ENCODE assay signal across 10 cellular contexts in genomic region chr13:51249767-51250741, GRCh38. TPM values are rescaled to one million over a fixed set of nuclear protein-coding genes. Genes with fewer than 3 reads are reported as not detected.
DNase-seq lines count a peak whose midpoint lies in the region; ATAC-seq and TF ChIP-seq lines count a peak whose summit lies in the region.
"Had no signal": no experiment of that assay in that cellular context is flagged by ENCODE, and none has a peak within 500 bp of the region (broad histone marks: within the 10 kb centered on the region; RNA-seq: fewer than 3 reads in every experiment).

No MANE protein-coding gene starts in this region.

- H3K4me3 Mint-ChIP-seq in activated naive CD8-positive, alpha-beta T cell treated with anti-CD3 and anti-CD28 coated beads, Interleukin-2, amount 50 U/mL, for 24 hours, result no peak overlapping the region
- H3K4me3 Mint-ChIP-seq: stimulated activated memory B cell treated with anti-CD40 and anti-IgM and Interleukin-4, amounts not matched to agents 10 μg/mL and 1 μg/mL and 100 μg/mL, for 72 hours had no signal

- H3K27me3 ChIP-seq in heart left ventricle (no peaks in the 10 kb centered on the region), Panc1 (ENCODE audit: control insufficient read depth, insufficient read depth, low read length) (no peaks in the 10 kb centered on the region), transverse colon (no peaks in the 10 kb centered on the region)

- DNase-seq in heart left ventricle (no peak), Right ventricle myocardium inferior (ENCODE audit: missing footprints) (no peak), Panc1 (ENCODE audit: low read depth, low spot score) (no peak), germinal center (ENCODE audit: low spot score) (peak; percentile 47), transverse colon (no peak), NCI-H510A treated with DMSO at 0.1 percent for 48 hours (lab: John Stamatoyannopoulos, UW) (no peak), kidney tubule cell (ENCODE audit: low spot score) (no peak)
- DNase-seq in activated naive CD8-positive, alpha-beta T cell treated with anti-CD3 and anti-CD28 coated beads, Interleukin-2, amount 50 U/mL, for 24 hours, result no peak
- DNase-seq: NCI-H1436 treated with DMSO at 0.1 percent for 48 hours had no signal

- H3K4me3 ChIP-seq in heart left ventricle, result no peak overlapping the region
- H3K4me3 ChIP-seq in Panc1 (ENCODE audit: low read depth in 2 of 2, low read length in 2 of 2), result no peak overlapping the region
- no peak overlapping the region for H3K4me3 ChIP-seq in transverse colon

- peaks cover 4% of the 10 kb centered on the region for H3K4me1 Mint-ChIP-seq in activated naive CD8-positive, alpha-beta T cell treated with anti-CD3 and anti-CD28 coated beads, Interleukin-2, amount 50 U/mL, for 24 hours

- H3K4me1 ChIP-seq in heart left ventricle (peaks cover 0 to 47% (median 19%) of the 10 kb centered on the region in 12 donors), Panc1 (ENCODE audit: control insufficient read depth, insufficient read depth, low read length) (no peaks in the 10 kb centered on the region), transverse colon (peaks cover 0 to 7% (median 3%) of the 10 kb centered on the region in 4 donors)

- no peaks in the 10 kb centered on the region for H3K9me3 Mint-ChIP-seq in activated naive CD8-positive, alpha-beta T cell treated with anti-CD3 and anti-CD28 coated beads, Interleukin-2, amount 50 U/mL, for 24 hours
- H3K9me3 Mint-ChIP-seq: stimulated activated memory B cell treated with anti-CD40 and anti-IgM and Interleukin-4, amounts not matched to agents 10 μg/mL and 1 μg/mL and 100 μg/mL, for 72 hours had no signal

- H3K36me3 Mint-ChIP-seq in activated naive CD8-positive, alpha-beta T cell treated with anti-CD3 and anti-CD28 coated beads, Interleukin-2, amount 50 U/mL, for 24 hours (ENCODE audit: low read depth), result no peaks in the 10 kb centered on the region

- peak in 9 of 12 donors; percentile 11 to 46 (median 25) for TF ChIP-seq CTCF in heart left ventricle (IDR thresholded peaks at IDR 0.05)
- TF ChIP-seq CTCF in Panc1 (IDR thresholded peaks at IDR 0.05), result peak; percentile 39; the same call in 1 of the 2 replicates
- TF ChIP-seq CTCF in transverse colon (IDR thresholded peaks at IDR 0.05), result peak in 4 of 5 experiments; percentile 9 to 30 (median 25)

- no peaks in the 10 kb centered on the region for H3K27me3 Mint-ChIP-seq in activated naive CD8-positive, alpha-beta T cell treated with anti-CD3 and anti-CD28 coated beads, Interleukin-2, amount 50 U/mL, for 24 hours

- POLR2A ChIA-PET in Panc1 (lab: Charles Lee), result no interaction called here

- TF ChIP-seq POLR2A in heart left ventricle (IDR thresholded peaks at IDR 0.05) (no peak), transverse colon (IDR thresholded peaks at IDR 0.05) (no peak)

- H3K9me3 ChIP-seq in heart left ventricle (no peaks in the 10 kb centered on the region), Panc1 (ENCODE audit: control insufficient read depth, insufficient read depth, low read depth, low read length) (no peaks in the 10 kb centered on the region), transverse colon (no peaks in the 10 kb centered on the region)

- intact Hi-C loops in heart left ventricle (cut with DNase I) (no loop called here), Right ventricle myocardium inferior (cut with DNase I) (loop anchor here (5.0 kb wide), 1 partner anchor 32 kb away; no protein-coding TSS in a partner anchor), Panc1 (cut with micrococcal nuclease; ENCODE audit: unreplicated experiment) (no loop called here), transverse colon (cut with DNase I; ENCODE audit: low total_unique reads) (no loop called here)

- H3K27ac ChIP-seq in heart left ventricle (peak overlapping the region in 1 of 12 donors; percentile 34), Panc1 (ENCODE audit: low read length) (no peak overlapping the region), transverse colon (no peak overlapping the region)

- no TSS peak for BruUV-seq in Panc1 (replicated peaks; lab: Mats Ljungman, UMichigan)

- whole genome bisulfite sequencing in heart left ventricle, 4 donors, result 61 to 78% (median 70%) methylated on average over 4 of the region's 4 CpGs
- WGBS in transverse colon (ENCODE audit: low coverage in 1 of 2), 2 donors, result 91 to 100% methylated on average over 1 to 4 of the region's 4 CpGs

- H3K36me3 ChIP-seq in heart left ventricle (peaks cover 0 to 17% (median 7%) of the 10 kb centered on the region in 9 donors), Panc1 (ENCODE audit: control insufficient read depth, insufficient read depth, low read length) (no peaks in the 10 kb centered on the region), transverse colon (no peaks in the 10 kb centered on the region)

- TF ChIP-seq EP300 in transverse colon (IDR thresholded peaks at IDR 0.05; ENCODE audit: low read depth), result no peak

- in situ Hi-C loops in Panc1 (cut with HindIII; ENCODE audit: low pct_unique_long_range_greater_than_20kb, low sequenced_read_pairs), result no loop called here
- in situ Hi-C loops in transverse colon (cut with MboI; ENCODE audit: low pct_ligation_motif_present in 1 of 4, low pct_unique_long_range_greater_than_20kb in 1 of 4, low sequenced_read_pairs in 3 of 4), result no loop called here

- H3K27ac Mint-ChIP-seq in activated naive CD8-positive, alpha-beta T cell treated with anti-CD3 and anti-CD28 coated beads, Interleukin-2, amount 50 U/mL, for 24 hours, result no peak overlapping the region
- H3K27ac Mint-ChIP-seq: stimulated activated memory B cell treated with anti-CD40 and anti-IgM and Interleukin-4, amounts not matched to agents 10 μg/mL and 1 μg/mL and 100 μg/mL, for 72 hours had no signal

- ATAC-seq in heart left ventricle, result no peak
- no peak for ATAC-seq in Right ventricle myocardium inferior
- ATAC-seq in Panc1, result no peak
- no peak for ATAC-seq in activated naive CD8-positive, alpha-beta T cell treated with anti-CD3 and anti-CD28 coated beads, Interleukin-2, amount 50 U/mL, for 24 hours
- ATAC-seq: stimulated activated memory B cell treated with anti-CD40 and anti-IgM and Interleukin-4, amounts not matched to agents 10 μg/mL and 1 μg/mL and 100 μg/mL, for 72 hours had no signal

- CTCF ChIA-PET in Panc1 (lab: Charles Lee), result interaction anchor here (0.6 kb wide), 1 partner anchor 37 kb away, joined by 3 read pairs; no protein-coding TSS in a partner anchor

RNA-seq across cellular contexts. Expression of gene FAM124A, which starts 27.9 kb away (rescaled TPM):
- total RNA-seq in heart left ventricle, result 10 to 100 TPM in 2 of 9 donors, 1 to 10 TPM in 7; 5.6 to 16.8 (median 8.0) TPM
- 1 to 10 TPM; 4.1 TPM for polyA plus RNA-seq in heart left ventricle
- 12.1 TPM for total RNA-seq in Right ventricle myocardium inferior
- 1.1 TPM for total RNA-seq in Panc1 (2021; ENCODE audit: unreplicated experiment)
- polyA plus RNA-seq in Panc1 (2012; ENCODE audit: insufficient read length), result 0.67 TPM
- 10 to 100 TPM in 1 of 4 donors, 1 to 10 TPM in 3; 1.9 to 17.7 (median 2.7) TPM for total RNA-seq in transverse colon
